23 cellular contexts compared by ENCODE assay signal in genomic region chr7:56081626-56082340, GRCh38. TPM values are rescaled to one million over a fixed set of nuclear protein-coding genes. Genes with fewer than 3 reads are reported as not detected.
DNase-seq lines count a peak whose midpoint lies in the region; ATAC-seq, FAIRE-seq and TF ChIP-seq lines count a peak whose summit lies in the region.
"Had no signal": no experiment of that assay in that cellular context is flagged by ENCODE, and none has a peak within 500 bp of the region (broad histone marks: within the 10 kb centered on the region; RNA-seq: fewer than 3 reads in every experiment).

No MANE protein-coding gene starts in this region.

- H2AFZ ChIP-seq in HepG2 (ENCODE audit: low read length) = no peak overlapping the region

- H3K9me3 Mint-ChIP-seq in activated naive CD4-positive, alpha-beta T cell treated with anti-CD3 and anti-CD28 coated beads, Interleukin-2, amount 10 ng/mL, durations not matched to agents 7 days and 5 days = no peaks in the 10 kb centered on the region
- no peaks in the 10 kb centered on the region for H3K9me3 Mint-ChIP-seq in stimulated activated effector memory CD8-positive, alpha-beta T cell treated with anti-CD3 and anti-CD28 coated beads, Interleukin-12 subunit alpha, Interleukin-12 subunit beta, amount 100 ng/mL, for 72 hours
- H3K9me3 Mint-ChIP-seq: CD8-positive, alpha-beta memory T cell had no signal

- CTCF ChIA-PET in activated naive CD4-positive, alpha-beta T cell treated with anti-CD3 and anti-CD28 coated beads, Interleukin-2, amount 10 ng/mL, durations not matched to agents 7 days and 5 days (lab: Charles Lee) = no interaction called here
- CTCF ChIA-PET in HepG2 (lab: Yijun Ruan, JAX; ENCODE audit: low intra/inter-chr PET ratio, low total read pairs) = no interaction called here

- H3K36me3 Mint-ChIP-seq in activated naive CD4-positive, alpha-beta T cell treated with anti-CD3 and anti-CD28 coated beads, Interleukin-2, amount 10 ng/mL, durations not matched to agents 7 days and 5 days = peaks cover 34% of the 10 kb centered on the region
- peaks cover 48% of the 10 kb centered on the region for H3K36me3 Mint-ChIP-seq in stimulated activated effector memory CD8-positive, alpha-beta T cell treated with anti-CD3 and anti-CD28 coated beads, Interleukin-12 subunit alpha, Interleukin-12 subunit beta, amount 100 ng/mL, for 72 hours

- H3K36me3 ChIP-seq in ascending aorta = peaks cover 12 to 16% of the 10 kb centered on the region in 2 donors
- peaks cover 0 to 1% of the 10 kb centered on the region in 2 experiments; a peak in 1 of 5 replicates for H3K36me3 ChIP-seq in HepG2 (replicated peaks in 1 of 2; ENCODE audit: control insufficient read depth in 1 of 2, insufficient read depth in 2 of 2, low read length in 2 of 2)

- no peaks in the 10 kb centered on the region for H4K20me1 ChIP-seq in HepG2 (ENCODE audit: insufficient read depth, low read length)

- WGBS in HepG2 (ENCODE audit: low lambda C conversion rate) = 96% methylated on average over 12 of the region's 29 CpGs

- no peak for FAIRE-seq in HepG2 (lab: Jason Lieb, UNC)
- FAIRE-seq: G401.6, HTR-8/SVneo had no signal

- H3K9me3 ChIP-seq in ascending aorta = no peaks in the 10 kb centered on the region
- no peaks in the 10 kb centered on the region for H3K9me3 ChIP-seq in HepG2 (ENCODE audit: low read length)
- H3K9me3 ChIP-seq: BE2C had no signal

- H3K4me3 ChIP-seq in ascending aorta (no peak overlapping the region), HepG2 (replicated peaks in 1 of 3; ENCODE audit: insufficient read depth in 1 of 3, low read depth in 2 of 3, low read length in 3 of 3) (no peak overlapping the region)

- H3K27me3 ChIP-seq in ascending aorta (no peaks in the 10 kb centered on the region), HepG2 (ENCODE audit: control insufficient read depth in 1 of 2, insufficient read depth in 2 of 2, low read length in 2 of 2) (no peaks in the 10 kb centered on the region)
- H3K27me3 ChIP-seq: BE2C had no signal

- no peaks in the 10 kb centered on the region for H3K4me1 Mint-ChIP-seq in activated naive CD4-positive, alpha-beta T cell treated with anti-CD3 and anti-CD28 coated beads, Interleukin-2, amount 10 ng/mL, durations not matched to agents 7 days and 5 days
- H3K4me1 Mint-ChIP-seq in stimulated activated effector memory CD8-positive, alpha-beta T cell treated with anti-CD3 and anti-CD28 coated beads, Interleukin-12 subunit alpha, Interleukin-12 subunit beta, amount 100 ng/mL, for 72 hours = peaks cover 5% of the 10 kb centered on the region
- H3K4me1 Mint-ChIP-seq: CD8-positive, alpha-beta memory T cell had no signal

- TF ChIP-seq CTCF in ascending aorta (IDR thresholded peaks at IDR 0.05) (no peak), HepG2 (CRISPR knock-in tag; IDR thresholded peaks at IDR 0.05) (no peak)

- BruUV-seq in HepG2 (replicated peaks; lab: Mats Ljungman, UMichigan) = no TSS peak

- intact Hi-C loops in ascending aorta (cut with DNase I) = no loop called here
- intact Hi-C loops in HepG2 (cut with micrococcal nuclease; ENCODE audit: unreplicated experiment) = no loop called here

- no peak for TF ChIP-seq POLR2A in HepG2 (IDR thresholded peaks at IDR 0.05; ENCODE audit: insufficient read depth in 1 of 2, low read depth in 2 of 2, low read length in 2 of 2)

- H3K27ac ChIP-seq in ascending aorta (peak overlapping the region; percentile 77 to 78), HepG2 (ENCODE audit: extremely low read length, insufficient read depth, low read length) (no peak overlapping the region)
- H3K27ac ChIP-seq: HL-60 had no signal

- in situ Hi-C loops in HepG2 (cut with HindIII; ENCODE audit: extremely low pct_ligation_motif_present, low pct_unique_long_range_greater_than_20kb) = loop anchor here (25.0 kb wide), 1 partner anchor 319 kb away; no protein-coding TSS in a partner anchor

- no peak overlapping the region for H3K9ac ChIP-seq in HepG2 (ENCODE audit: insufficient read depth, low read depth, low read length)

- TF ChIP-seq EP300 in HepG2 (IDR thresholded peaks at IDR 0.05; ENCODE audit: low read depth in 2 of 2, low read length in 2 of 2) (no peak), HepG2 (CRISPR knock-in tag; IDR thresholded peaks at IDR 0.05; ENCODE audit: borderline replicate concordance) (no peak)

- no peaks in the 10 kb centered on the region for H3K27me3 Mint-ChIP-seq in activated naive CD4-positive, alpha-beta T cell treated with anti-CD3 and anti-CD28 coated beads, Interleukin-2, amount 10 ng/mL, durations not matched to agents 7 days and 5 days
- H3K27me3 Mint-ChIP-seq: CD8-positive, alpha-beta memory T cell had no signal

- H3K4me1 ChIP-seq in ascending aorta (peaks cover 3 to 23% of the 10 kb centered on the region in 2 donors), HepG2 (ENCODE audit: insufficient read depth, low read length) (peaks cover 20% of the 10 kb centered on the region)

- no peaks in the 10 kb centered on the region for H3K79me2 ChIP-seq in HepG2 (ENCODE audit: insufficient read depth, low read length)

- peak; percentile 1 for DNase-seq in activated naive CD4-positive, alpha-beta T cell treated with anti-CD3 and anti-CD28 coated beads, Interleukin-2, amount 10 ng/mL, durations not matched to agents 7 days and 5 days
- DNase-seq in activated naive CD4-positive, alpha-beta T cell treated with anti-CD3 and anti-CD28 coated beads, Interleukin-2, amount 50 U/mL, for 16 hours = no peak
- DNase-seq in ascending aorta (ENCODE audit: low spot score in 2 of 2) (no peak), HepG2 (ENCODE audit: low spot score) (no peak), NOMO-1 (lab: John Stamatoyannopoulos, UW; ENCODE audit: unreplicated experiment in 2 of 2) (no peak), MV-4-11 (lab: John Stamatoyannopoulos, UW) (no peak), ecto neural progenitor cell (ENCODE audit: low spot score) (no peak)
- no peak for DNase-seq in stimulated activated effector memory CD8-positive, alpha-beta T cell treated with anti-CD3 and anti-CD28 coated beads, Interleukin-12 subunit alpha, Interleukin-12 subunit beta, amount 100 ng/mL, for 72 hours (ENCODE audit: low spot score in 2 of 2)
- DNase-seq: 8988T; BE2C; CD8-positive, alpha-beta memory T cell; DMS79 treated with DMSO at 0.1 percent for 48 hours; HCEC 1CT; NCI-H1417 treated with DMSO at 0.1 percent for 48 hours; NCI-H1930; NCI-H2171; NCI-H446; NCI-H69; NK-92 treated with Interleukin-12 subunit alpha and Interleukin-12 subunit beta, amount 100 ng/mL, for 24 hours; RPMI8226 had no signal

- TF ChIP-seq RAD21 in HepG2 (CRISPR knock-in tag; IDR thresholded peaks at IDR 0.05) = no peak

- H3K4me2 ChIP-seq in HepG2 (ENCODE audit: low read depth, low read length) = no peak overlapping the region

- POLR2A ChIA-PET in HepG2 (lab: Yijun Ruan, JAX) = no interaction called here

- H3K4me3 Mint-ChIP-seq in activated naive CD4-positive, alpha-beta T cell treated with anti-CD3 and anti-CD28 coated beads, Interleukin-2, amount 10 ng/mL, durations not matched to agents 7 days and 5 days = no peak overlapping the region
- H3K4me3 Mint-ChIP-seq in stimulated activated effector memory CD8-positive, alpha-beta T cell treated with anti-CD3 and anti-CD28 coated beads, Interleukin-12 subunit alpha, Interleukin-12 subunit beta, amount 100 ng/mL, for 72 hours = no peak overlapping the region
- H3K4me3 Mint-ChIP-seq: CD8-positive, alpha-beta memory T cell had no signal

- no peak for ATAC-seq in HepG2
- ATAC-seq in stimulated activated effector memory CD8-positive, alpha-beta T cell treated with anti-CD3 and anti-CD28 coated beads, Interleukin-12 subunit alpha, Interleukin-12 subunit beta, amount 100 ng/mL, for 72 hours = no peak

- no peak overlapping the region for H3K27ac Mint-ChIP-seq in activated naive CD4-positive, alpha-beta T cell treated with anti-CD3 and anti-CD28 coated beads, Interleukin-2, amount 10 ng/mL, durations not matched to agents 7 days and 5 days
- peak overlapping the region; percentile 45 for H3K27ac Mint-ChIP-seq in stimulated activated effector memory CD8-positive, alpha-beta T cell treated with anti-CD3 and anti-CD28 coated beads, Interleukin-12 subunit alpha, Interleukin-12 subunit beta, amount 100 ng/mL, for 72 hours

RNA-seq across cellular contexts. Expression of gene PHKG1, which starts 11.0 kb away (rescaled TPM):
- total RNA-seq in ascending aorta (1.1 TPM), HepG2 (2016; rRNA removed; fragmentation: Illumina TruSeq; extraction: Trizol) (0.44 TPM in 1 of 2 replicates, not detected in the other)
- 0.18 TPM in 1 of 2 replicates, not detected in the other for total RNA-seq in HepG2 (2016; cell fraction: cytosol; rRNA removed; fragmentation: Illumina TruSeq; extraction: Trizol; ENCODE audit: low read depth)
- 0.37 and 0.84 TPM in 2 replicates for total RNA-seq in HepG2 (2016; cell fraction: insoluble cytoplasmic fraction; rRNA removed; fragmentation: Illumina TruSeq; extraction: Trizol)
- total RNA-seq in HepG2 (2016; cell fraction: membrane; rRNA removed; fragmentation: Illumina TruSeq; extraction: Trizol) = 0.09 TPM in 1 of 2 replicates, not detected in the other
- 0.50 and 1.5 TPM in 2 replicates for total RNA-seq in HepG2 (2016; cell fraction: nucleus; rRNA removed; fragmentation: Illumina TruSeq; extraction: Trizol)
- polyA plus RNA-seq in HepG2 (2011; rRNA removed) = 0.71 and 1.1 TPM in 2 replicates
- polyA plus RNA-seq in HepG2 (2011; cell fraction: cytosol; rRNA removed) = 0.09 and 0.36 TPM in 2 replicates
- 2.6 and 2.9 TPM in 2 replicates for polyA plus RNA-seq in HepG2 (2011; cell fraction: nucleus; rRNA removed)
- polyA plus RNA-seq in HepG2 (2012) = 0.98 and 1.5 TPM in 2 replicates
- 0.05 and 0.24 TPM in 2 replicates for polyA plus RNA-seq in HepG2 (2016; cell fraction: cytosol; fragmentation: Illumina TruSeq; extraction: Trizol; ENCODE audit: low read depth)
- not detected in 2 replicates for polyA plus RNA-seq in HepG2 (2016; cell fraction: insoluble cytoplasmic fraction; fragmentation: Illumina TruSeq; extraction: Trizol; ENCODE audit: low read depth)
- 0.12 TPM in 1 of 2 replicates, not detected in the other for polyA plus RNA-seq in HepG2 (2016; cell fraction: membrane; fragmentation: Illumina TruSeq; extraction: Trizol; ENCODE audit: low read depth)
- 1.6 and 1.9 TPM in 2 replicates for polyA plus RNA-seq in HepG2 (2016; cell fraction: nucleus; fragmentation: Illumina TruSeq; extraction: Trizol; ENCODE audit: insufficient read depth, low read depth)
- 0.09 and 0.10 TPM in 2 replicates for polyA minus RNA-seq in HepG2 (2011; rRNA and poly(A)+ RNA removed; ENCODE audit: low replicate concordance)
- polyA minus RNA-seq in HepG2 (2011; cell fraction: cytosol; rRNA and poly(A)+ RNA removed) = not detected in 2 replicates
- 0.52 and 1.5 TPM in 2 replicates for polyA minus RNA-seq in HepG2 (2011; cell fraction: nucleus; rRNA and poly(A)+ RNA removed)

RNA-seq across cellular contexts. Expression of gene SUMF2, which starts 17.7 kb away (rescaled TPM):
- total RNA-seq in ascending aorta (74.6 TPM), HepG2 (2016; rRNA removed; fragmentation: Illumina TruSeq; extraction: Trizol) (22.4 and 54.4 TPM in 2 replicates)
- 12.4 and 13.6 TPM in 2 replicates for total RNA-seq in HepG2 (2016; cell fraction: cytosol; rRNA removed; fragmentation: Illumina TruSeq; extraction: Trizol; ENCODE audit: low read depth)
- total RNA-seq in HepG2 (2016; cell fraction: insoluble cytoplasmic fraction; rRNA removed; fragmentation: Illumina TruSeq; extraction: Trizol) = 20.6 and 54.0 TPM in 2 replicates
- total RNA-seq in HepG2 (2016; cell fraction: membrane; rRNA removed; fragmentation: Illumina TruSeq; extraction: Trizol) = 25.2 and 28.6 TPM in 2 replicates
- total RNA-seq in HepG2 (2016; cell fraction: nucleus; rRNA removed; fragmentation: Illumina TruSeq; extraction: Trizol) = 45.2 and 49.4 TPM in 2 replicates
- polyA plus RNA-seq in HepG2 (2011; rRNA removed) = 48.0 and 48.9 TPM in 2 replicates
- polyA plus RNA-seq in HepG2 (2011; cell fraction: cytosol; rRNA removed) = 37.0 and 44.8 TPM in 2 replicates
- 132 and 139 TPM in 2 replicates for polyA plus RNA-seq in HepG2 (2011; cell fraction: nucleus; rRNA removed)
- 47.6 and 52.3 TPM in 2 replicates for polyA plus RNA-seq in HepG2 (2012)
- 10.5 and 10.7 TPM in 2 replicates for polyA plus RNA-seq in HepG2 (2016; cell fraction: cytosol; fragmentation: Illumina TruSeq; extraction: Trizol; ENCODE audit: low read depth)
- polyA plus RNA-seq in HepG2 (2016; cell fraction: insoluble cytoplasmic fraction; fragmentation: Illumina TruSeq; extraction: Trizol; ENCODE audit: low read depth) = 15.4 and 19.0 TPM in 2 replicates
- polyA plus RNA-seq in HepG2 (2016; cell fraction: membrane; fragmentation: Illumina TruSeq; extraction: Trizol; ENCODE audit: low read depth) = 16.9 and 18.1 TPM in 2 replicates
- 77.0 and 78.6 TPM in 2 replicates for polyA plus RNA-seq in HepG2 (2016; cell fraction: nucleus; fragmentation: Illumina TruSeq; extraction: Trizol; ENCODE audit: insufficient read depth, low read depth)
- polyA minus RNA-seq in HepG2 (2011; rRNA and poly(A)+ RNA removed; ENCODE audit: low replicate concordance) = 55.3 and 78.5 TPM in 2 replicates
- polyA minus RNA-seq in HepG2 (2011; cell fraction: cytosol; rRNA and poly(A)+ RNA removed) = 28.3 and 29.1 TPM in 2 replicates
- polyA minus RNA-seq in HepG2 (2011; cell fraction: nucleus; rRNA and poly(A)+ RNA removed) = 40.4 and 52.2 TPM in 2 replicates

RNA-seq across cellular contexts. Expression of gene CHCHD2, which starts 24.5 kb away (rescaled TPM):
- total RNA-seq in ascending aorta (323 TPM), HepG2 (2016; rRNA removed; fragmentation: Illumina TruSeq; extraction: Trizol) (572 and 599 TPM in 2 replicates)
- 170 and 177 TPM in 2 replicates for total RNA-seq in HepG2 (2016; cell fraction: cytosol; rRNA removed; fragmentation: Illumina TruSeq; extraction: Trizol; ENCODE audit: low read depth)
- 576 and 629 TPM in 2 replicates for total RNA-seq in HepG2 (2016; cell fraction: insoluble cytoplasmic fraction; rRNA removed; fragmentation: Illumina TruSeq; extraction: Trizol)
- total RNA-seq in HepG2 (2016; cell fraction: membrane; rRNA removed; fragmentation: Illumina TruSeq; extraction: Trizol) = 222 TPM in 2 replicates
- 198 and 219 TPM in 2 replicates for total RNA-seq in HepG2 (2016; cell fraction: nucleus; rRNA removed; fragmentation: Illumina TruSeq; extraction: Trizol)
- polyA plus RNA-seq in HepG2 (2011; rRNA removed) = 330 and 333 TPM in 2 replicates
- polyA plus RNA-seq in HepG2 (2011; cell fraction: cytosol; rRNA removed) = 318 and 570 TPM in 2 replicates
- polyA plus RNA-seq in HepG2 (2011; cell fraction: nucleus; rRNA removed) = 143 and 151 TPM in 2 replicates
- polyA plus RNA-seq in HepG2 (2012) = 315 and 361 TPM in 2 replicates
- polyA plus RNA-seq in HepG2 (2016; cell fraction: cytosol; fragmentation: Illumina TruSeq; extraction: Trizol; ENCODE audit: low read depth) = 167 and 168 TPM in 2 replicates
- polyA plus RNA-seq in HepG2 (2016; cell fraction: insoluble cytoplasmic fraction; fragmentation: Illumina TruSeq; extraction: Trizol; ENCODE audit: low read depth) = 522 and 567 TPM in 2 replicates
- 181 and 189 TPM in 2 replicates for polyA plus RNA-seq in HepG2 (2016; cell fraction: membrane; fragmentation: Illumina TruSeq; extraction: Trizol; ENCODE audit: low read depth)
- polyA plus RNA-seq in HepG2 (2016; cell fraction: nucleus; fragmentation: Illumina TruSeq; extraction: Trizol; ENCODE audit: insufficient read depth, low read depth) = 254 and 280 TPM in 2 replicates
- 124 and 252 TPM in 2 replicates for polyA minus RNA-seq in HepG2 (2011; rRNA and poly(A)+ RNA removed; ENCODE audit: low replicate concordance)
- polyA minus RNA-seq in HepG2 (2011; cell fraction: cytosol; rRNA and poly(A)+ RNA removed) = 128 and 156 TPM in 2 replicates
- polyA minus RNA-seq in HepG2 (2011; cell fraction: nucleus; rRNA and poly(A)+ RNA removed) = 40.2 and 48.9 TPM in 2 replicates

RNA-seq across cellular contexts. Expression of gene CCT6A, which starts 30.2 kb away (rescaled TPM):
- 86.2 TPM for total RNA-seq in ascending aorta
- total RNA-seq in HepG2 (2016; rRNA removed; fragmentation: Illumina TruSeq; extraction: Trizol) = 292 and 425 TPM in 2 replicates
- 46.3 and 52.8 TPM in 2 replicates for total RNA-seq in HepG2 (2016; cell fraction: cytosol; rRNA removed; fragmentation: Illumina TruSeq; extraction: Trizol; ENCODE audit: low read depth)
- 297 and 437 TPM in 2 replicates for total RNA-seq in HepG2 (2016; cell fraction: insoluble cytoplasmic fraction; rRNA removed; fragmentation: Illumina TruSeq; extraction: Trizol)
- 96.3 and 109 TPM in 2 replicates for total RNA-seq in HepG2 (2016; cell fraction: membrane; rRNA removed; fragmentation: Illumina TruSeq; extraction: Trizol)
- total RNA-seq in HepG2 (2016; cell fraction: nucleus; rRNA removed; fragmentation: Illumina TruSeq; extraction: Trizol) = 167 and 182 TPM in 2 replicates
- 135 and 219 TPM in 2 replicates for polyA plus RNA-seq in HepG2 (2011; rRNA removed)
- polyA plus RNA-seq in HepG2 (2011; cell fraction: cytosol; rRNA removed) = 87.9 and 139 TPM in 2 replicates
- polyA plus RNA-seq in HepG2 (2011; cell fraction: nucleus; rRNA removed) = 80.9 and 81.9 TPM in 2 replicates
- polyA plus RNA-seq in HepG2 (2012) = 147 and 167 TPM in 2 replicates
- 29.1 and 31.6 TPM in 2 replicates for polyA plus RNA-seq in HepG2 (2016; cell fraction: cytosol; fragmentation: Illumina TruSeq; extraction: Trizol; ENCODE audit: low read depth)
- 455 and 526 TPM in 2 replicates for polyA plus RNA-seq in HepG2 (2016; cell fraction: insoluble cytoplasmic fraction; fragmentation: Illumina TruSeq; extraction: Trizol; ENCODE audit: low read depth)
- polyA plus RNA-seq in HepG2 (2016; cell fraction: membrane; fragmentation: Illumina TruSeq; extraction: Trizol; ENCODE audit: low read depth) = 69.4 and 72.1 TPM in 2 replicates
- polyA plus RNA-seq in HepG2 (2016; cell fraction: nucleus; fragmentation: Illumina TruSeq; extraction: Trizol; ENCODE audit: insufficient read depth, low read depth) = 371 TPM in 2 replicates
- polyA minus RNA-seq in HepG2 (2011; rRNA and poly(A)+ RNA removed; ENCODE audit: low replicate concordance) = 62.3 and 243 TPM in 2 replicates
- 72.5 and 82.6 TPM in 2 replicates for polyA minus RNA-seq in HepG2 (2011; cell fraction: cytosol; rRNA and poly(A)+ RNA removed)
- polyA minus RNA-seq in HepG2 (2011; cell fraction: nucleus; rRNA and poly(A)+ RNA removed) = 101 and 127 TPM in 2 replicates

RNA-seq across cellular contexts. Expression of gene PSPH, which starts 30.5 kb away (rescaled TPM):
- total RNA-seq in ascending aorta (not detected), HepG2 (2016; rRNA removed; fragmentation: Illumina TruSeq; extraction: Trizol) (124 and 175 TPM in 2 replicates)
- total RNA-seq in HepG2 (2016; cell fraction: cytosol; rRNA removed; fragmentation: Illumina TruSeq; extraction: Trizol; ENCODE audit: low read depth) = 25.3 and 32.9 TPM in 2 replicates
- total RNA-seq in HepG2 (2016; cell fraction: insoluble cytoplasmic fraction; rRNA removed; fragmentation: Illumina TruSeq; extraction: Trizol) = 124 and 200 TPM in 2 replicates
- total RNA-seq in HepG2 (2016; cell fraction: membrane; rRNA removed; fragmentation: Illumina TruSeq; extraction: Trizol) = 65.6 and 67.9 TPM in 2 replicates
- total RNA-seq in HepG2 (2016; cell fraction: nucleus; rRNA removed; fragmentation: Illumina TruSeq; extraction: Trizol) = 54.9 and 62.4 TPM in 2 replicates
- polyA plus RNA-seq in HepG2 (2011; rRNA removed) = 85.5 and 85.8 TPM in 2 replicates
- 97.1 and 104 TPM in 2 replicates for polyA plus RNA-seq in HepG2 (2011; cell fraction: cytosol; rRNA removed)
- 23.5 and 32.4 TPM in 2 replicates for polyA plus RNA-seq in HepG2 (2011; cell fraction: nucleus; rRNA removed)
- polyA plus RNA-seq in HepG2 (2012) = 63.4 and 77.8 TPM in 2 replicates
- 24.3 and 28.7 TPM in 2 replicates for polyA plus RNA-seq in HepG2 (2016; cell fraction: cytosol; fragmentation: Illumina TruSeq; extraction: Trizol; ENCODE audit: low read depth)
- 138 and 145 TPM in 2 replicates for polyA plus RNA-seq in HepG2 (2016; cell fraction: insoluble cytoplasmic fraction; fragmentation: Illumina TruSeq; extraction: Trizol; ENCODE audit: low read depth)
- polyA plus RNA-seq in HepG2 (2016; cell fraction: membrane; fragmentation: Illumina TruSeq; extraction: Trizol; ENCODE audit: low read depth) = 40.5 and 43.9 TPM in 2 replicates
- 58.7 and 60.7 TPM in 2 replicates for polyA plus RNA-seq in HepG2 (2016; cell fraction: nucleus; fragmentation: Illumina TruSeq; extraction: Trizol; ENCODE audit: insufficient read depth, low read depth)
- polyA minus RNA-seq in HepG2 (2011; rRNA and poly(A)+ RNA removed; ENCODE audit: low replicate concordance) = 48.6 and 65.8 TPM in 2 replicates
- 59.8 and 64.2 TPM in 2 replicates for polyA minus RNA-seq in HepG2 (2011; cell fraction: cytosol; rRNA and poly(A)+ RNA removed)
- polyA minus RNA-seq in HepG2 (2011; cell fraction: nucleus; rRNA and poly(A)+ RNA removed) = 40.7 and 55.8 TPM in 2 replicates
